In genomic region chr7:20173828-20174227, GRCh38 we compare ENCODE assay signal across 19 cellular contexts. TPM values are rescaled to one million over a fixed set of nuclear protein-coding genes. Genes with fewer than 3 reads are reported as not detected.
DNase-seq lines count a peak whose midpoint lies in the region; ATAC-seq and TF ChIP-seq lines count a peak whose summit lies in the region.
"Had no signal": no experiment of that assay in that cellular context is flagged by ENCODE, and none has a peak within 500 bp of the region (broad histone marks: within the 10 kb centered on the region; RNA-seq: fewer than 3 reads in every experiment).

No MANE protein-coding gene starts in this region.

- DNase-seq in Calu3 (no peak), neural crest cell (ENCODE audit: low read depth, low spot score) (no peak), osteoblast (ENCODE audit: insufficient read length, low spot score, missing footprints) (no peak), immature natural killer cell (no peak)
- DNase-seq in activated CD4-positive, alpha-beta T cell treated with anti-CD3 and anti-CD28 coated beads, Interleukin-2, amount 50 U/mL, for 1 hour, result no peak
- DNase-seq: CD4-positive, alpha-beta T cell; CD8-positive, alpha-beta memory T cell; COR-L47; DMS153; DND-41; HFFc6 had no signal

- ATAC-seq in HG02610 (IDR thresholded peaks at IDR 0.05; ENCODE audit: unreplicated experiment), result peak; percentile 61
- ATAC-seq: GM23338 had no signal

- intact Hi-C loops in Calu3 (cut with micrococcal nuclease; ENCODE audit: unreplicated experiment), result loop anchor here (2.0 to 5.0 kb wide), 2 partner anchors 138 to 425 kb away; no protein-coding TSS in a partner anchor

- H3K27me3 Mint-ChIP-seq in Calu3 (ENCODE audit: unreplicated experiment) (no peaks in the 10 kb centered on the region), neural crest cell (ENCODE audit: low read depth) (no peaks in the 10 kb centered on the region), immature natural killer cell (ENCODE audit: low read depth in 3 of 3) (no peaks in the 10 kb centered on the region)
- H3K27me3 Mint-ChIP-seq: B cell; CD4-positive, alpha-beta T cell; CD8-positive, alpha-beta memory T cell had no signal

- H3K27ac ChIP-seq in OCI-LY1 (ENCODE audit: low read depth, low read length, poor library complexity, severe bottlenecking), result peak overlapping the region; percentile 8
- H3K27ac ChIP-seq in osteoblast (ENCODE audit: low read depth, low read length), result no peak overlapping the region
- H3K27ac ChIP-seq: 22Rv1, BLaER1, C4-2B had no signal

- H3K4me1 ChIP-seq in OCI-LY1 (ENCODE audit: insufficient read depth, low read length, severe bottlenecking) (peaks cover 3% of the 10 kb centered on the region), osteoblast (ENCODE audit: insufficient read depth, low read length) (peaks cover 3% of the 10 kb centered on the region)
- H3K4me1 ChIP-seq: BLaER1, HAP-1 had no signal

- no peaks in the 10 kb centered on the region for H3F3A ChIP-seq in OCI-LY1 (ENCODE audit: insufficient read depth, low read length)

- H3K4me3 ChIP-seq in OCI-LY1 (ENCODE audit: low read depth, low read length, poor library complexity, severe bottlenecking), result no peak overlapping the region
- H3K4me3 ChIP-seq in osteoblast (ENCODE audit: insufficient read depth, low read length), result no peak overlapping the region
- H3K4me3 ChIP-seq: BLaER1, GM23338, HAP-1 had no signal

- H3K36me3 ChIP-seq in OCI-LY1 (ENCODE audit: insufficient read depth, low read length) (peaks cover 14% of the 10 kb centered on the region; the same call in 1 of the 2 replicates), osteoblast (ENCODE audit: insufficient read depth, low read length) (no peaks in the 10 kb centered on the region)
- H3K36me3 ChIP-seq: BLaER1, HAP-1 had no signal

- H2AFZ ChIP-seq in OCI-LY1 (ENCODE audit: low read length) (no peak overlapping the region), osteoblast (ENCODE audit: low read length) (no peak overlapping the region)
- H2AFZ ChIP-seq: GM23338 had no signal

- H3K4me3 Mint-ChIP-seq in Calu3 (ENCODE audit: low read depth, unreplicated experiment) (no peak overlapping the region), neural crest cell (no peak overlapping the region), immature natural killer cell (no peak overlapping the region)
- H3K4me3 Mint-ChIP-seq: B cell; CD4-positive, alpha-beta T cell; CD8-positive, alpha-beta memory T cell; GM23338; HFFc6 had no signal

- H3K9ac ChIP-seq in OCI-LY1 (ENCODE audit: low read length), result no peak overlapping the region
- H3K9ac ChIP-seq: BLaER1 had no signal

- H3K27ac Mint-ChIP-seq in Calu3 (ENCODE audit: unreplicated experiment) (peak overlapping the region; percentile 60), neural crest cell (ENCODE audit: unreplicated experiment) (peak overlapping the region; percentile 12), immature natural killer cell (no peak overlapping the region)
- H3K27ac Mint-ChIP-seq: B cell; CD4-positive, alpha-beta T cell; CD8-positive, alpha-beta memory T cell; GM23338; HFFc6 had no signal

- H3K27me3 ChIP-seq in OCI-LY1 (ENCODE audit: insufficient read depth, low read length) (no peaks in the 10 kb centered on the region), osteoblast (ENCODE audit: insufficient read depth, low read length) (no peaks in the 10 kb centered on the region)
- H3K27me3 ChIP-seq: BLaER1 had no signal

- peaks cover 22% of the 10 kb centered on the region for H3K4me1 Mint-ChIP-seq in Calu3 (ENCODE audit: low read depth, unreplicated experiment)
- no peaks in the 10 kb centered on the region for H3K4me1 Mint-ChIP-seq in neural crest cell
- H3K4me1 Mint-ChIP-seq in immature natural killer cell, result no peaks in the 10 kb centered on the region
- H3K4me1 Mint-ChIP-seq: B cell; CD8-positive, alpha-beta memory T cell had no signal

- TF ChIP-seq CTCF in Calu3 (IDR thresholded peaks at IDR 0.05; ENCODE audit: unreplicated experiment), result no peak
- no peak for TF ChIP-seq CTCF in OCI-LY1 (IDR thresholded peaks at IDR 0.05; ENCODE audit: low read length)
- no peak for TF ChIP-seq CTCF in neural crest cell (conservative IDR thresholded peaks at IDR 0.05)
- TF ChIP-seq CTCF in osteoblast (IDR thresholded peaks at IDR 0.05; ENCODE audit: extremely low read depth, low read depth, low read length), result no peak

- H3K79me2 ChIP-seq in OCI-LY1 (ENCODE audit: insufficient read depth, low read length) (no peaks in the 10 kb centered on the region), osteoblast (ENCODE audit: insufficient read depth, low read length) (no peaks in the 10 kb centered on the region)

- no TSS peak for BruUV-seq in Calu3 (replicated peaks; lab: Mats Ljungman, UMichigan)

- no peaks in the 10 kb centered on the region for H4K20me1 ChIP-seq in OCI-LY1 (ENCODE audit: insufficient read depth, low read length)
- H4K20me1 ChIP-seq in osteoblast (ENCODE audit: insufficient read depth, low read length), result no peaks in the 10 kb centered on the region
- H4K20me1 ChIP-seq: BLaER1 had no signal

- no peak overlapping the region for H3K4me2 ChIP-seq in OCI-LY1 (ENCODE audit: low read length)
- no peak overlapping the region for H3K4me2 ChIP-seq in osteoblast (ENCODE audit: insufficient read depth, low read length)
- H3K4me2 ChIP-seq: BLaER1, GM23338 had no signal

- H3K36me3 Mint-ChIP-seq in Calu3 (ENCODE audit: insufficient read depth, unreplicated experiment), result peaks cover 56% of the 10 kb centered on the region
- H3K36me3 Mint-ChIP-seq in neural crest cell (ENCODE audit: low read depth), result no peaks in the 10 kb centered on the region
- no peaks in the 10 kb centered on the region for H3K36me3 Mint-ChIP-seq in immature natural killer cell
- H3K36me3 Mint-ChIP-seq: CD8-positive, alpha-beta memory T cell had no signal

- no peaks in the 10 kb centered on the region for H3K9me3 ChIP-seq in OCI-LY1 (ENCODE audit: low read length)
- H3K9me3 ChIP-seq in osteoblast (ENCODE audit: low read depth, low read length), result no peaks in the 10 kb centered on the region
- H3K9me3 ChIP-seq: BLaER1, HAP-1 had no signal

- no peaks in the 10 kb centered on the region for H3K9me3 Mint-ChIP-seq in Calu3 (ENCODE audit: low read depth, unreplicated experiment)
- peaks cover 2% of the 10 kb centered on the region for H3K9me3 Mint-ChIP-seq in neural crest cell
- no peaks in the 10 kb centered on the region for H3K9me3 Mint-ChIP-seq in immature natural killer cell
- H3K9me3 Mint-ChIP-seq: CD4-positive, alpha-beta T cell; GM23338 had no signal

- H3K9me2 ChIP-seq in OCI-LY1 (ENCODE audit: low read depth, low read length), result no peaks in the 10 kb centered on the region

- CTCF ChIA-PET in Calu3 (lab: Charles Lee), result interaction anchor here (1.1 to 3.2 kb wide), 4 partner anchors 11 to 426 kb away, joined by 3 to 16 read pairs (median 5); no protein-coding TSS in a partner anchor

RNA-seq across cellular contexts. Expression of gene MACC1, which starts 43.4 kb away (rescaled TPM):
- total RNA-seq in Calu3 (2022) (190 and 199 TPM in 2 replicates), neural crest cell (0.12 TPM in 1 of 2 replicates, not detected in the other), osteoblast (0.29 and 0.36 TPM in 2 replicates)
- 1 to 10 TPM in 1 of 3 donors, under 1 TPM in 1, not detected in 1; 0.03 to 1.6 TPM for polyA plus RNA-seq in immature natural killer cell
- total RNA-seq: HFFc6 had no signal

Comparison
In these comparisons a context has a peak if more than half of its experiments do, and no peak if none do; other contexts are left out.
1. H3K27ac Mint-ChIP-seq: peak in Calu3 (single experiment) and neural crest cell (single experiment); none in immature natural killer cell (0 of 6).
2. RNA of gene MACC1, which starts 43.4 kb away (total RNA-seq): 190 to 199 TPM in Calu3; 0.29 to 0.36 TPM in osteoblast and 0.12 TPM in neural crest cell; every median in the first group is over 100 times any median in the second.